1 cellular context compared by ENCODE assay signal in genomic region chr16:85522842-85523601, GRCh38.
TF ChIP-seq lines count a peak whose summit lies in the region.

No MANE protein-coding gene starts in this region.

TF ChIP-seq in GM23338, 12 proteins besides CTCF, POLR2A, EP300 and RAD21 (continued from another document):
- no peak for TF ChIP-seq CREB1 (CRISPR knock-in tag; IDR thresholded peaks at IDR 0.05; ENCODE audit: low read depth)
- TF ChIP-seq ZNF331 (CRISPR knock-in tag; IDR thresholded peaks at IDR 0.05; ENCODE audit: low read depth) = no peak
- no peak for TF ChIP-seq JUNB (IDR thresholded peaks at IDR 0.05; ENCODE audit: unreplicated experiment)
- no peak for TF ChIP-seq EZH2phosphoT487 (IDR thresholded peaks at IDR 0.05; ENCODE audit: unreplicated experiment)
- no peak for TF ChIP-seq STAT1 (IDR thresholded peaks at IDR 0.05; ENCODE audit: unreplicated experiment)
- TF ChIP-seq REST (IDR thresholded peaks at IDR 0.05; ENCODE audit: unreplicated experiment) = no peak
